Comparison of ENCODE assay signal across 25 cellular contexts in genomic region chrX:153216926-153217325, GRCh38. TPM values are rescaled to one million over a fixed set of nuclear protein-coding genes. Genes with fewer than 3 reads are reported as not detected.
"Had no signal": no experiment of that assay in that cellular context is flagged by ENCODE, and none has a peak within 500 bp of the region (broad histone marks: within the 10 kb centered on the region; RNA-seq: fewer than 3 reads in every experiment).

No MANE protein-coding gene starts in this region.

- H3K27ac ChIP-seq: RWPE1 had no signal

- ATAC-seq: HepG2, Panc1, PC-3, T-cell had no signal

- H3K4me2 ChIP-seq: SK-N-SH had no signal

- H3K27ac Mint-ChIP-seq: IgD-negative memory B cell, T-cell had no signal

- FAIRE-seq: HepG2 had no signal

- H3K9ac ChIP-seq: SK-N-SH had no signal

- H3K36me3 Mint-ChIP-seq: IgD-negative memory B cell, T-cell had no signal

- H3K4me3 ChIP-seq: MG63 had no signal

- H3K27me3 ChIP-seq: MG63 had no signal

- H3K4me3 Mint-ChIP-seq: IgD-negative memory B cell, T-cell had no signal

- DNase-seq: KBM-7, MG63, NCI-H1092, NCI-H1105 treated with DMSO at 0.1 percent for 48 hours, NCI-H1417 treated with DMSO at 0.1 percent for 48 hours, NCI-H146, NCI-H1694 treated with DMSO at 0.1 percent for 48 hours, NCI-H1930, NCI-H2081, NCI-H2171, NCI-H226, NCI-H446, NCI-H510A, NCI-H524 treated with DMSO at 0.1 percent for 48 hours, NCI-H69, NCI-H774, PC-3, SHP77, SK-N-SH, SW 1271, T-cell had no signal

- H3K4me1 Mint-ChIP-seq: T-cell had no signal

- H3K36me3 ChIP-seq: MG63 had no signal

- H3K9me3 ChIP-seq: MG63, SK-N-SH had no signal

- H3K27me3 Mint-ChIP-seq: IgD-negative memory B cell had no signal

RNA-seq across cellular contexts. Expression of gene MAGEA1, which starts 37.8 kb away (rescaled TPM):
- total RNA-seq: HepG2, T-cell had no signal
- polyA plus RNA-seq: HepG2, IgD-negative memory B cell had no signal
